ENCODE assay signal across 8 cellular contexts in the genomic region with DNA sequence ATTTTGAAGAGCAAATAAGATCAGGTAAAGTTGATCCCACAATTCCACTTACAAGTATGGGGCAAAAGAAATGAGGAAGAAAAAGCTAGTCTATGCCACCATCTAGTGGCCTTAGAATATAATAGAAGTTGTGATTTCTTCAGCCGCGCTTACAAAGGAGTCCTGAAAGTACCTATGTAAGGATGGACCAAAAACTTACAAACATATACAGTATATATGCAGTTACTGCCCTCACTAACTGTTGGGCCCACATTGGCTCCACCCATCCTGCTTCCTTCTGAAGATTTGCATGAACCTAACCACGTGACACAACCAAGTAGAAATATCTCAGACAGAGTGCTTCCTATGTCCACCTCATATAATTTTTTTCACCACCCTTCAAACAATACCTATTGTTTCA. TPM values are rescaled to one million over a fixed set of nuclear protein-coding genes. Genes with fewer than 3 reads are reported as not detected.
A peak's percentile ranks its signal among the peaks of the same experiment; 100 is the strongest.
DNase-seq lines count a peak whose midpoint lies in the region; ATAC-seq and TF ChIP-seq lines count a peak whose summit lies in the region.

No MANE protein-coding gene starts in this region.

- no peaks in the 10 kb centered on the region for H3K9me3 Mint-ChIP-seq in effector memory CD8-positive, alpha-beta T cell
- no peaks in the 10 kb centered on the region for H3K9me3 Mint-ChIP-seq in neural crest cell

- H3K4me3 ChIP-seq in GM12864 (ENCODE audit: low read depth, low read length) (no peak overlapping the region), HFF-Myc (replicated peaks; ENCODE audit: low read depth, low read length) (no peak overlapping the region)

- H3K27ac Mint-ChIP-seq in effector memory CD8-positive, alpha-beta T cell, result no peak overlapping the region
- H3K27ac Mint-ChIP-seq in neural crest cell (ENCODE audit: unreplicated experiment), result no peak overlapping the region

- H3K4me1 Mint-ChIP-seq in effector memory CD8-positive, alpha-beta T cell (ENCODE audit: low read depth in 2 of 2), result peaks cover 0 to 3% of the 10 kb centered on the region in 2 donors
- H3K4me1 Mint-ChIP-seq in neural crest cell, result no peaks in the 10 kb centered on the region

- peak; percentile 13 for DNase-seq in GM12864 (ENCODE audit: low read depth)
- peak; percentile 19 for DNase-seq in HFF-Myc (ENCODE audit: extremely low read depth, low read depth)
- peak; percentile 68 for DNase-seq in M059J (ENCODE audit: low read depth)
- peak; percentile 2 for DNase-seq in OCI-M2 (lab: John Stamatoyannopoulos, UW; ENCODE audit: unreplicated experiment)
- DNase-seq in effector memory CD8-positive, alpha-beta T cell, result no peak
- no peak for DNase-seq in neural crest cell (ENCODE audit: low read depth, low spot score)
- DNase-seq in stimulated activated CD4-positive, alpha-beta T cell treated with anti-CD3 and anti-CD28 coated beads, Interleukin-4, amount 100 ng/mL, for 24 hours, result no peak

- H3K27me3 Mint-ChIP-seq in effector memory CD8-positive, alpha-beta T cell, result peaks cover 0 to 9% of the 10 kb centered on the region in 2 donors
- H3K27me3 Mint-ChIP-seq in neural crest cell (ENCODE audit: low read depth), result peaks cover 28% of the 10 kb centered on the region

- H3K4me3 Mint-ChIP-seq in effector memory CD8-positive, alpha-beta T cell, result no peak overlapping the region
- H3K4me3 Mint-ChIP-seq in neural crest cell, result no peak overlapping the region

- TF ChIP-seq CTCF in 22Rv1 (IDR thresholded peaks at IDR 0.05) (peak; percentile 62), GM12864 (IDR thresholded peaks at IDR 0.05; ENCODE audit: low read depth, low read length, missing control alignments) (peak; percentile 35), HFF-Myc (IDR thresholded peaks at IDR 0.05; ENCODE audit: low read depth, low read length, missing control alignments) (peak; percentile 31), neural crest cell (conservative IDR thresholded peaks at IDR 0.05) (peak; percentile 73)

- H3K36me3 Mint-ChIP-seq in effector memory CD8-positive, alpha-beta T cell (ENCODE audit: insufficient read depth), result no peaks in the 10 kb centered on the region
- H3K36me3 Mint-ChIP-seq in neural crest cell (ENCODE audit: low read depth), result no peaks in the 10 kb centered on the region

- H3K27ac ChIP-seq in 22Rv1, result no peak overlapping the region

- peak; percentile 16 for ATAC-seq in effector memory CD8-positive, alpha-beta T cell (replicated peaks)

RNA-seq across cellular contexts. Expression of a gene that starts 11.7 kb away (rescaled TPM):
- total RNA-seq in M059J (2014; rRNA removed; shearing (Covaris generic)), result not detected in 2 replicates
- total RNA-seq in neural crest cell, result not detected in 2 replicates

Comparison
In these comparisons a context has a peak if more than half of its experiments do, and no peak if none do; other contexts are left out.
1. DNase-seq: peak in GM12864 (single experiment), HFF-Myc (single experiment), M059J (single experiment) and OCI-M2 (single experiment); none in effector memory CD8-positive, alpha-beta T cell (0 of 3), neural crest cell (single experiment) and stimulated activated CD4-positive, alpha-beta T cell treated with anti-CD3 and anti-CD28 coated beads, Interleukin-4, amount 100 ng/mL, for 24 hours (single experiment).
2. Peak in every context shown above with its lines, with median percentiles within 50 percentile points of each other: CTCF ChIP-seq.